21 cellular contexts compared by ENCODE assay signal in the genomic region with DNA sequence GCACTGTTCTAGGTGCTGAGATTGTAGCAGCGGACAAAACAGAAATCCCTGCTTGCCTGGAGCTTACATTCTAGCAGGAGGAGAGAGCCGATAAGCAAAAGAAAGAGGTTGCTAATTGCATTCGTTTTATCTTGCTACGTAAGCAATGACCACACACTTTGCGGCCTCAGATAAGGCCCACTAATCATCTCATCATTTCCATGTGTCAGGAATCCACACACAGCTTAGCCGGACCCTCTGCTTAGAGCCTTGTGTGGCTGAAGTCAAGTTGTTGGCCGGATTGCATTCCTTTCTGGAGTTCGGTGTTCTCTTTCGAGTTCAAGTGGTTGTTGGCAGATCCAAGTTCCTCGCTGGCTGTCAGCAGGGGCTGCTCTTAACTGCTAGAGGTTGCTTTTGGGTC.
DNase-seq lines count a peak whose midpoint lies in the region; ATAC-seq, FAIRE-seq and TF ChIP-seq lines count a peak whose summit lies in the region.
"Had no signal": no experiment of that assay in that cellular context is flagged by ENCODE, and none has a peak within 500 bp of the region (broad histone marks: within the 10 kb centered on the region; RNA-seq: fewer than 3 reads in every experiment).

No MANE protein-coding gene starts in this region.

- TF ChIP-seq CTCF in bronchial epithelial cell (IDR thresholded peaks at IDR 0.05; ENCODE audit: insufficient read depth, low read length, severe bottlenecking) (no peak), thyroid gland (IDR thresholded peaks at IDR 0.05) (peak in 2 of 6 experiments; percentile 22 to 40)

- H3K36me3 ChIP-seq in bronchial epithelial cell (ENCODE audit: control insufficient read depth, insufficient read depth, low read length) (no peaks in the 10 kb centered on the region), thyroid gland (no peaks in the 10 kb centered on the region)
- H3K36me3 ChIP-seq: SJSA1 had no signal

- peak; percentile 82 for FAIRE-seq in bronchial epithelial cell (lab: Jason Lieb, UNC)

- intact Hi-C loops in thyroid gland (cut with DNase I): loop anchor here (10.0 kb wide), 1 partner anchor 201 kb away; no protein-coding TSS in a partner anchor

- DNase-seq in NCI-H82 (lab: John Stamatoyannopoulos, UW): peak; percentile 33
- no peak for DNase-seq in NCI-H82 treated with DMSO at 0.1 percent for 48 hours (lab: John Stamatoyannopoulos, UW; ENCODE audit: unreplicated experiment)
- no peak for DNase-seq in bronchial epithelial cell (ENCODE audit: low read depth)
- peak; percentile 7 for DNase-seq in left kidney (ENCODE audit: low read depth, low spot score)
- peak; percentile 79 to 83 for DNase-seq in thyroid gland
- no peak for DNase-seq in NCI-H1417 treated with DMSO at 0.1 percent for 48 hours (lab: John Stamatoyannopoulos, UW)
- DNase-seq in midbrain (lab: John Stamatoyannopoulos, UW): no peak
- DNase-seq: AML-193, DND-41, GDM1, MV-4-11, NCI-H187 treated with DMSO at 0.1 percent for 48 hours, NCI-H510A treated with DMSO at 0.1 percent for 48 hours, NCI-H774, PC-3 had no signal

- no peak overlapping the region for H3K27ac ChIP-seq in thyroid gland
- H3K27ac ChIP-seq: 22Rv1, C4-2B, KMS-11, RWPE1, SJSA1 had no signal

- no peak overlapping the region for H3K4me3 ChIP-seq in bronchial epithelial cell (ENCODE audit: low read depth, low read length)
- H3K4me3 ChIP-seq in thyroid gland (replicated peaks in 1 of 3): no peak overlapping the region
- H3K4me3 ChIP-seq: SJSA1 had no signal

- no peaks in the 10 kb centered on the region for H3K9me3 ChIP-seq in thyroid gland
- H3K9me3 ChIP-seq: SJSA1 had no signal

- no peak for ATAC-seq in HG02870 (IDR thresholded peaks at IDR 0.05; ENCODE audit: unreplicated experiment)
- ATAC-seq: PC-3 had no signal

- no peak for TF ChIP-seq POLR2A in thyroid gland (IDR thresholded peaks at IDR 0.05)

- H3K4me1 ChIP-seq in thyroid gland: peaks cover 4% of the 10 kb centered on the region in 2 donors
- H3K4me1 ChIP-seq: SJSA1 had no signal

- H3K27me3 ChIP-seq in bronchial epithelial cell (ENCODE audit: control insufficient read depth, insufficient read depth, low read length): peaks cover 3% of the 10 kb centered on the region
- no peaks in the 10 kb centered on the region for H3K27me3 ChIP-seq in thyroid gland

- WGBS in thyroid gland, 2 donors: 33 to 34% methylated on average over 10 of the region's 10 CpGs

Comparison
In these comparisons a context has a peak if more than half of its experiments do, and no peak if none do; other contexts are left out.
1. DNase-seq: peak in NCI-H82 (single experiment), left kidney (single experiment) and thyroid gland (2 of 2); none in NCI-H82 treated with DMSO at 0.1 percent for 48 hours (single experiment), bronchial epithelial cell (single experiment), NCI-H1417 treated with DMSO at 0.1 percent for 48 hours (single experiment) and midbrain (single experiment).